ENCODE assay signal across 25 cellular contexts in the genomic region with DNA sequence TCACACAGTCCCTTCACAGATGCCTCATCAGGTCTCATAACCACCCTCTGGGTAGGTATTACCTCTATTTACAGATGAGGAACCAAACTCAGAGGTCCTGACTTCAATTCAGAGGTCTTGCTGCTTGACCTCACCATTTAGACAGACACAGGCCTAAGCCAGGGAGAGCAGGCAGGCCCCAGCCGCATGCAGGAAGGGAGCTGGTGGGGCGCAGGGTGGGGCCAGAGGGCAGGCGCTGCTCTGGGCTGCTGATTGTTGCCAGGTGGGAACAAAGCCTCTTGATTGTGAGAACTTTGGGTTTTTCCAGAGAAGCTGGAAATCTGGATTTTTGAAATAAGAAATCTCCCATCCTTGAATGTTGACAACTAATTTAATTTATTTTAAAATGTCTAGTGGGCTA. TPM values are rescaled to one million over a fixed set of nuclear protein-coding genes. Genes with fewer than 3 reads are reported as not detected.
"Had no signal": no experiment of that assay in that cellular context is flagged by ENCODE, and none has a peak within 500 bp of the region (broad histone marks: within the 10 kb centered on the region; RNA-seq: fewer than 3 reads in every experiment).

No MANE protein-coding gene starts in this region.

- H3K27ac Mint-ChIP-seq: activated CD8-positive, alpha-beta T cell treated with anti-CD3 and anti-CD28 coated beads, Interleukin-2, amount 10 ng/mL, durations not matched to agents 7 days and 5 days; activated naive CD8-positive, alpha-beta T cell treated with anti-CD3 and anti-CD28 coated beads, Interleukin-2, amount 10 ng/mL, durations not matched to agents 7 days and 5 days had no signal

- H3K4me1 ChIP-seq: adrenal gland had no signal

- DNase-seq: activated CD4-positive, alpha-beta T cell treated with anti-CD3 and anti-CD28 coated beads for 48 hours; activated CD4-positive, alpha-beta T cell treated with anti-CD3 and anti-CD28 coated beads, Interleukin-2, amount 50 U/mL, for 4 hours; activated CD8-positive, alpha-beta memory T cell treated with anti-CD3 and anti-CD28 coated beads, Interleukin-2, amount 50 U/mL, for 48 hours; activated CD8-positive, alpha-beta T cell treated with anti-CD3 and anti-CD28 coated beads, Interleukin-2, amount 10 ng/mL, durations not matched to agents 7 days and 5 days; activated naive CD4-positive, alpha-beta T cell treated with anti-CD3 and anti-CD28 coated beads, Interleukin-2, amount 50 U/mL, for 16 hours; activated naive CD8-positive, alpha-beta T cell treated with anti-CD3 and anti-CD28 coated beads, Interleukin-2, amount 10 ng/mL, durations not matched to agents 7 days and 5 days; activated T-cell treated with anti-CD3 and anti-CD28 coated beads, Interleukin-2, amount 50 U/mL, for 1 hour; adrenal gland; anterior cingulate cortex; Karpas-422; NCI-H1105 treated with DMSO at 0.1 percent for 48 hours; NCI-H146; NCI-H187 treated with DMSO at 0.1 percent for 48 hours; NCI-H2081 treated with DMSO at 0.1 percent for 48 hours; NCI-H446; NCI-H524; PC-9; SIG-M5; T-helper 1 cell; WERI-Rb-1 had no signal

- H3K9me3 Mint-ChIP-seq: activated naive CD8-positive, alpha-beta T cell treated with anti-CD3 and anti-CD28 coated beads, Interleukin-2, amount 10 ng/mL, durations not matched to agents 7 days and 5 days had no signal

- ATAC-seq: activated CD8-positive, alpha-beta T cell treated with anti-CD3 and anti-CD28 coated beads, Interleukin-2, amount 10 ng/mL, durations not matched to agents 7 days and 5 days; K562 had no signal

- H3K36me3 Mint-ChIP-seq: activated naive CD8-positive, alpha-beta T cell treated with anti-CD3 and anti-CD28 coated beads, Interleukin-2, amount 10 ng/mL, durations not matched to agents 7 days and 5 days had no signal

- H3K4me3 ChIP-seq: adrenal gland, K562, PC-9, SK-N-MC had no signal

- H3K4me1 Mint-ChIP-seq: activated naive CD8-positive, alpha-beta T cell treated with anti-CD3 and anti-CD28 coated beads, Interleukin-2, amount 10 ng/mL, durations not matched to agents 7 days and 5 days had no signal

- H2AFZ ChIP-seq: PC-9 had no signal

- H3K9me3 ChIP-seq: adrenal gland had no signal

- H3K4me2 ChIP-seq: PC-9 had no signal

- H3K27ac ChIP-seq: adrenal gland, PC-9, SK-N-MC, WERI-Rb-1 had no signal

- H3K4me3 Mint-ChIP-seq: activated CD8-positive, alpha-beta T cell treated with anti-CD3 and anti-CD28 coated beads, Interleukin-2, amount 10 ng/mL, durations not matched to agents 7 days and 5 days; activated naive CD8-positive, alpha-beta T cell treated with anti-CD3 and anti-CD28 coated beads, Interleukin-2, amount 10 ng/mL, durations not matched to agents 7 days and 5 days had no signal

- H3K36me3 ChIP-seq: adrenal gland, WERI-Rb-1 had no signal

RNA-seq across cellular contexts. Expression of gene PRELP, which starts 19.9 kb away (rescaled TPM):
- total RNA-seq: activated CD8-positive, alpha-beta T cell treated with anti-CD3 and anti-CD28 coated beads, Interleukin-2, amount 10 ng/mL, durations not matched to agents 7 days and 5 days; activated naive CD8-positive, alpha-beta T cell treated with anti-CD3 and anti-CD28 coated beads, Interleukin-2, amount 10 ng/mL, durations not matched to agents 7 days and 5 days; PC-9; RPMI7951; T-helper 2 cell treated with Interferon-gamma antibody and Interleukin-4, amounts not matched to agents 100 ng/mL and 5 ng/mL, for 36 hours had no signal
- polyA plus RNA-seq: K562 had no signal

RNA-seq across cellular contexts. Expression of gene OPTC, which starts 38.2 kb away (rescaled TPM):
- total RNA-seq: activated CD8-positive, alpha-beta T cell treated with anti-CD3 and anti-CD28 coated beads, Interleukin-2, amount 10 ng/mL, durations not matched to agents 7 days and 5 days; activated naive CD8-positive, alpha-beta T cell treated with anti-CD3 and anti-CD28 coated beads, Interleukin-2, amount 10 ng/mL, durations not matched to agents 7 days and 5 days; adrenal gland; cardiac septum; K562; PC-9; RPMI7951; T-helper 2 cell treated with Interferon-gamma antibody and Interleukin-4, amounts not matched to agents 100 ng/mL and 5 ng/mL, for 36 hours had no signal
- polyA plus RNA-seq: K562 had no signal
